26 cellular contexts compared by ENCODE assay signal in genomic region chr2:102510791-102511575, GRCh38. TPM values are rescaled to one million over a fixed set of nuclear protein-coding genes. Genes with fewer than 3 reads are reported as not detected.
"Had no signal": no experiment of that assay in that cellular context is flagged by ENCODE, and none has a peak within 500 bp of the region (broad histone marks: within the 10 kb centered on the region; RNA-seq: fewer than 3 reads in every experiment).

No MANE protein-coding gene starts in this region.

- H3K27ac ChIP-seq: VCaP had no signal

- H3K4me3 Mint-ChIP-seq: activated CD4-positive, alpha-beta memory T cell treated with anti-CD3 and anti-CD28 coated beads, Interleukin-2, amount 10 ng/mL, durations not matched to agents 7 days and 5 days; activated CD4-positive, alpha-beta T cell treated with anti-CD3 and anti-CD28 coated beads, Interleukin-2, amount 10 ng/mL, durations not matched to agents 7 days and 5 days; activated naive CD4-positive, alpha-beta T cell treated with anti-CD3 and anti-CD28 coated beads, Interleukin-2, amount 10 ng/mL, durations not matched to agents 7 days and 5 days; activated naive CD8-positive, alpha-beta T cell treated with anti-CD3 and anti-CD28 coated beads for 36 hours; T-helper 17 cell had no signal

- H3K36me3 Mint-ChIP-seq: activated naive CD4-positive, alpha-beta T cell treated with anti-CD3 and anti-CD28 coated beads, Interleukin-2, amount 10 ng/mL, durations not matched to agents 7 days and 5 days had no signal

- H3K27ac Mint-ChIP-seq: activated CD4-positive, alpha-beta memory T cell treated with anti-CD3 and anti-CD28 coated beads, Interleukin-2, amount 10 ng/mL, durations not matched to agents 7 days and 5 days; activated CD4-positive, alpha-beta T cell treated with anti-CD3 and anti-CD28 coated beads, Interleukin-2, amount 10 ng/mL, durations not matched to agents 7 days and 5 days; activated naive CD4-positive, alpha-beta T cell treated with anti-CD3 and anti-CD28 coated beads, Interleukin-2, amount 10 ng/mL, durations not matched to agents 7 days and 5 days; activated naive CD8-positive, alpha-beta T cell treated with anti-CD3 and anti-CD28 coated beads for 36 hours; activated T-helper 2 cell treated with anti-CD3 and anti-CD28 coated beads, Interferon-gamma antibody, Interleukin-2, Interleukin-4, amounts not matched to agents 10 μg/mL and 5 μg/mL and 100 μg/mL, durations not matched to agents 14 hours and 24 hours and 36 hours; T-helper 17 cell had no signal

- DNase-seq: activated CD4-positive, alpha-beta memory T cell treated with anti-CD3 and anti-CD28 coated beads, Interleukin-2, amount 10 ng/mL, durations not matched to agents 7 days and 5 days; activated CD4-positive, alpha-beta T cell treated with anti-CD3 and anti-CD28 coated beads, Interleukin-2, amount 10 ng/mL, durations not matched to agents 7 days and 5 days; activated CD4-positive, CD25-positive, alpha-beta regulatory T cell; activated gamma-delta T cell treated with Interleukin-2 at 50 U/mL for 16 hours; activated naive CD4-positive, alpha-beta T cell treated with anti-CD3 and anti-CD28 coated beads, Interleukin-2, amount 10 ng/mL, durations not matched to agents 7 days and 5 days; activated naive CD8-positive, alpha-beta T cell treated with anti-CD3 and anti-CD28 coated beads for 36 hours; activated T-cell treated with anti-CD3 and anti-CD28 coated beads for 4 hours; activated T-cell treated with anti-CD3 and anti-CD28 coated beads, Interleukin-2, amount 50 U/mL, for 48 hours; anterior cingulate cortex; KG1; NCI-H1048; NCI-H146; NCI-H187 treated with DMSO at 0.1 percent for 48 hours; NCI-H2081 treated with DMSO at 0.1 percent for 48 hours; NCI-H2171; NCI-H2227 treated with DMSO at 0.1 percent for 48 hours; NCI-H446 treated with DMSO at 0.1 percent for 48 hours; NCI-H524 treated with DMSO at 0.1 percent for 48 hours; NCI-H774; SIG-M5; T-helper 17 cell; T-helper 9 cell had no signal

- ATAC-seq: T-helper 17 cell had no signal

- H3K9me3 Mint-ChIP-seq: activated CD4-positive, alpha-beta memory T cell treated with anti-CD3 and anti-CD28 coated beads, Interleukin-2, amount 10 ng/mL, durations not matched to agents 7 days and 5 days; activated CD4-positive, alpha-beta T cell treated with anti-CD3 and anti-CD28 coated beads, Interleukin-2, amount 10 ng/mL, durations not matched to agents 7 days and 5 days; activated naive CD4-positive, alpha-beta T cell treated with anti-CD3 and anti-CD28 coated beads, Interleukin-2, amount 10 ng/mL, durations not matched to agents 7 days and 5 days; activated T-helper 2 cell treated with anti-CD3 and anti-CD28 coated beads, Interferon-gamma antibody, Interleukin-2, Interleukin-4, amounts not matched to agents 10 μg/mL and 5 μg/mL and 100 μg/mL, durations not matched to agents 14 hours and 24 hours and 36 hours had no signal

RNA-seq across cellular contexts. Expression of gene SLC9A4, which starts 38.0 kb away (rescaled TPM):
- total RNA-seq: activated naive CD8-positive, alpha-beta T cell treated with anti-CD3 and anti-CD28 coated beads for 36 hours; M059J; RPMI7951 had no signal
